In the genomic region with DNA sequence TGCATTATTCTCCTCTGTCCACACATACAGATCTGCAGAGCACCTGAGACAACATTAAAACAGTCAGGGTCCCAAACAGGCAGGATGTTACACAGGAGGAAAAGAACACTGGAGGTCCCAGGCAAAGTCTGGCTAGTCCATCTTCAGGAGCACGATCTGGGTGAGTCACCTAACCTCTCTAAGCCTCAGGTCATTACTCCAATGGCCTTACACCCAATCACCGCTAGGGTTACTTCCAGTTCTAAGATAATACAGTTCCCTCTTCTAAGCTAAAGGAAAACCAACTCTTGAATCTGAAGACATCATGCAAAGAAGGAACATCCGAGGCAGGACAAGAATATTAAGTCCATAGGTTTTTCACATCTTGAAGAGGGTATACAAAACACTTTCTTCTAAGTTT, we compare ENCODE assay signal across 12 cellular contexts. TPM values are rescaled to one million over a fixed set of nuclear protein-coding genes. Genes with fewer than 3 reads are reported as not detected.
DNase-seq lines count a peak whose midpoint lies in the region; ATAC-seq and TF ChIP-seq lines count a peak whose summit lies in the region.
"Had no signal": no experiment of that assay in that cellular context is flagged by ENCODE, and none has a peak within 500 bp of the region (broad histone marks: within the 10 kb centered on the region; RNA-seq: fewer than 3 reads in every experiment).

No MANE protein-coding gene starts in this region.

- H4K8ac ChIP-seq in trophoblast cell (ENCODE audit: low read depth, low read length) (no peak overlapping the region), neuronal stem cell (ENCODE audit: low read depth, low read length) (no peak overlapping the region)

- POLR2A ChIA-PET in Panc1 (lab: Charles Lee), result no interaction called here

- H3K9ac ChIP-seq in trophoblast cell (ENCODE audit: low read length) (no peak overlapping the region), neuronal stem cell (ENCODE audit: low read depth, low read length, poor library complexity) (no peak overlapping the region)
- H3K9ac ChIP-seq: GM23248 had no signal

- H3K27ac ChIP-seq in Panc1 (ENCODE audit: low read length) (no peak overlapping the region), trophoblast cell (ENCODE audit: low read depth, low read length) (peak overlapping the region; percentile 14), neuronal stem cell (replicated peaks; ENCODE audit: low read length) (no peak overlapping the region)
- H3K27ac ChIP-seq: GM23248 had no signal

- H3K27me3 ChIP-seq in H7 (ENCODE audit: control insufficient read depth, insufficient read depth, low read length), result no peaks in the 10 kb centered on the region
- H3K27me3 ChIP-seq in Panc1 (ENCODE audit: control insufficient read depth, insufficient read depth, low read length), result no peaks in the 10 kb centered on the region
- no peaks in the 10 kb centered on the region for H3K27me3 ChIP-seq in trophoblast cell (ENCODE audit: insufficient read depth, low read length)
- no peaks in the 10 kb centered on the region for H3K27me3 ChIP-seq in neuronal stem cell (ENCODE audit: control insufficient read depth in 3 of 3, insufficient read depth in 3 of 3, low read depth in 1 of 3, low read length in 3 of 3)

- no CpG with 5 or more reads among the region's 3 CpGs for WGBS in trophoblast cell (ENCODE audit: extremely low coverage, insufficient coverage, insufficient read length)
- no CpG with 5 or more reads among the region's 3 CpGs for WGBS in neuronal stem cell (ENCODE audit: extremely low coverage in 2 of 2, insufficient read length in 2 of 2, insufficient replicate concordance in 1 of 2), 2 donors

- CTCF ChIA-PET in Panc1 (lab: Charles Lee), result no interaction called here

- H3K4me2 ChIP-seq in trophoblast cell (ENCODE audit: low read length) (no peak overlapping the region), neuronal stem cell (ENCODE audit: insufficient read depth, low read length, poor library complexity, severe bottlenecking) (no peak overlapping the region)

- H2AFZ ChIP-seq in trophoblast cell (ENCODE audit: insufficient read depth, low read length, poor library complexity) (no peak overlapping the region), neuronal stem cell (ENCODE audit: low read length) (no peak overlapping the region)
- H2AFZ ChIP-seq: GM23248 had no signal

- H2BK12ac ChIP-seq in trophoblast cell (ENCODE audit: low read length) (no peak overlapping the region), neuronal stem cell (ENCODE audit: low read length) (no peak overlapping the region)

- no peaks in the 10 kb centered on the region for H3K9me3 ChIP-seq in Panc1 (ENCODE audit: control insufficient read depth, insufficient read depth, low read depth, low read length)
- H3K9me3 ChIP-seq in trophoblast cell (ENCODE audit: insufficient read depth, low read depth, low read length), result no peaks in the 10 kb centered on the region
- no peaks in the 10 kb centered on the region for H3K9me3 ChIP-seq in neuronal stem cell (replicated peaks in 1 of 2; ENCODE audit: control insufficient read depth in 2 of 2, insufficient read depth in 1 of 2, low read depth in 1 of 2, low read length in 2 of 2)

- no peak; the same call in 1 of the 2 replicates for TF ChIP-seq CTCF in Panc1 (IDR thresholded peaks at IDR 0.05)

- peak; percentile 68; the same call in 1 of the 2 replicates for ATAC-seq in Panc1
- ATAC-seq in GM18519 (IDR thresholded peaks at IDR 0.05; ENCODE audit: low FRiP score, unreplicated experiment), result no peak

- H3K23ac ChIP-seq in trophoblast cell (ENCODE audit: low read length) (no peak overlapping the region), neuronal stem cell (ENCODE audit: low read depth, low read length, poor library complexity) (no peak overlapping the region)

- H2BK120ac ChIP-seq in trophoblast cell (ENCODE audit: insufficient read depth, low read length, poor library complexity) (no peak overlapping the region), neuronal stem cell (ENCODE audit: low read depth, low read length) (no peak overlapping the region)

- BruUV-seq in Panc1 (replicated peaks; lab: Mats Ljungman, UMichigan), result no TSS peak

- H3K14ac ChIP-seq in trophoblast cell (ENCODE audit: low read length), result no peak overlapping the region
- H3K14ac ChIP-seq in neuronal stem cell (ENCODE audit: low read length), result no peak overlapping the region

- H2AK5ac ChIP-seq in trophoblast cell (ENCODE audit: low read length) (no peak overlapping the region), neuronal stem cell (ENCODE audit: low read depth, low read length) (no peak overlapping the region)

- H3K4me1 ChIP-seq in Panc1 (ENCODE audit: control insufficient read depth, insufficient read depth, low read length) (no peaks in the 10 kb centered on the region), trophoblast cell (ENCODE audit: control insufficient read depth in 1 of 2, insufficient read depth in 2 of 2, low read length in 2 of 2) (peaks cover 11 to 20% of the 10 kb centered on the region in 2 experiments), neuronal stem cell (ENCODE audit: control insufficient read depth in 2 of 2, insufficient read depth in 1 of 2, low read depth in 1 of 2, low read length in 2 of 2) (no peaks in the 10 kb centered on the region)

- H3K79me2 ChIP-seq in trophoblast cell (ENCODE audit: control insufficient read depth, insufficient read depth, low read length, poor library complexity), result no peaks in the 10 kb centered on the region

- H3K36me3 ChIP-seq in H7 (replicated peaks; ENCODE audit: control insufficient read depth, insufficient read depth, low read length) (peaks cover 9% of the 10 kb centered on the region), Panc1 (ENCODE audit: control insufficient read depth, insufficient read depth, low read length) (peaks cover 4% of the 10 kb centered on the region), trophoblast cell (ENCODE audit: control insufficient read depth in 1 of 2, insufficient read depth in 2 of 2, low read length in 2 of 2) (peaks cover 16 to 37% of the 10 kb centered on the region in 2 experiments), neuronal stem cell (replicated peaks in 1 of 2; ENCODE audit: control insufficient read depth in 2 of 2, insufficient read depth in 2 of 2, low read length in 2 of 2) (peaks cover 23 to 90% of the 10 kb centered on the region in 2 donors)

- in situ Hi-C loops in Panc1 (cut with HindIII; ENCODE audit: low pct_unique_long_range_greater_than_20kb, low sequenced_read_pairs), result no loop called here

- DNase-seq in H7 (peak; percentile 56), Panc1 (ENCODE audit: low read depth, low spot score) (no peak), epidermal melanocyte (ENCODE audit: insufficient read length, low spot score) (peak; percentile 10), trophoblast cell (peak; percentile 46 to 74), GDM1 (lab: John Stamatoyannopoulos, UW) (no peak), neuronal stem cell (ENCODE audit: low spot score) (no peak)
- no peak for DNase-seq in activated effector memory CD4-positive, alpha-beta T cell treated with anti-CD3 and anti-CD28 coated beads, Interleukin-2, amount 50 U/mL, for 16 hours
- DNase-seq: anterior cingulate cortex, GM23248, NCI-H2227 treated with DMSO at 0.1 percent for 48 hours, Right ventricle myocardium superior had no signal

- H2BK5ac ChIP-seq in trophoblast cell (ENCODE audit: low read depth, low read length, poor library complexity) (no peak overlapping the region), neuronal stem cell (ENCODE audit: low read length) (no peak overlapping the region)

- no peak overlapping the region for H3K18ac ChIP-seq in trophoblast cell (ENCODE audit: low read length)
- H3K18ac ChIP-seq in neuronal stem cell (ENCODE audit: low read length), result no peak overlapping the region

- H4K91ac ChIP-seq in trophoblast cell (ENCODE audit: low read depth, low read length), result no peak overlapping the region
- H4K91ac ChIP-seq in neuronal stem cell (ENCODE audit: low read depth, low read length, poor library complexity), result no peak overlapping the region

- intact Hi-C loops in Panc1 (cut with micrococcal nuclease; ENCODE audit: unreplicated experiment), result no loop called here

- no peak overlapping the region for H2BK15ac ChIP-seq in neuronal stem cell (ENCODE audit: low read length)

- H3K4me3 ChIP-seq in H7 (ENCODE audit: insufficient read depth, low read depth, low read length) (no peak overlapping the region), Panc1 (ENCODE audit: low read depth in 2 of 2, low read length in 2 of 2) (no peak overlapping the region), trophoblast cell (ENCODE audit: low read depth, low read length) (no peak overlapping the region), neuronal stem cell (ENCODE audit: low read length in 2 of 2) (no peak overlapping the region)
- H3K4me3 ChIP-seq: GM23248 had no signal

- no peak overlapping the region for H4K12ac ChIP-seq in trophoblast cell (ENCODE audit: low read depth, low read length)

- H3K4ac ChIP-seq in trophoblast cell (ENCODE audit: low read depth, low read length) (no peak overlapping the region), neuronal stem cell (ENCODE audit: low read length) (no peak overlapping the region)

- H3K79me1 ChIP-seq in trophoblast cell (ENCODE audit: low read length) (no peaks in the 10 kb centered on the region), neuronal stem cell (ENCODE audit: low read depth, low read length) (peaks cover 2% of the 10 kb centered on the region)

RNA-seq across cellular contexts. Expression of a gene that starts 24.5 kb away (rescaled TPM):
- 26.7 and 27.2 TPM in 2 replicates for total RNA-seq in H7 (2014; rRNA removed; shearing (Covaris generic))
- total RNA-seq in Panc1 (2021; ENCODE audit: unreplicated experiment), result 52.0 TPM
- polyA plus RNA-seq in Panc1 (2012; ENCODE audit: insufficient read length), result 64.3 TPM
- 50.2 and 51.2 TPM in 2 replicates for polyA plus RNA-seq in trophoblast cell (2013)
- 23.2 TPM for polyA plus RNA-seq in neuronal stem cell (2013, experiment 1 of 2)
- polyA plus RNA-seq in neuronal stem cell (2013, experiment 2 of 2), result 24.0 TPM

RNA-seq across cellular contexts. Expression of a gene that starts 46.4 kb away (rescaled TPM):
- 108 and 170 TPM in 2 replicates for total RNA-seq in H7 (2014; rRNA removed; shearing (Covaris generic))
- total RNA-seq in Panc1 (2021; ENCODE audit: unreplicated experiment), result 93.7 TPM
- polyA plus RNA-seq in Panc1 (2012; ENCODE audit: insufficient read length), result 172 TPM
- 143 and 144 TPM in 2 replicates for polyA plus RNA-seq in trophoblast cell (2013)
- 169 TPM for polyA plus RNA-seq in neuronal stem cell (2013, experiment 1 of 2)
- polyA plus RNA-seq in neuronal stem cell (2013, experiment 2 of 2), result 171 TPM

RNA-seq across cellular contexts. Expression of a gene that starts 46.8 kb away (rescaled TPM):
- 35.6 and 38.5 TPM in 2 replicates for total RNA-seq in H7 (2014; rRNA removed; shearing (Covaris generic))
- 22.4 TPM for total RNA-seq in Panc1 (2021; ENCODE audit: unreplicated experiment)
- polyA plus RNA-seq in Panc1 (2012; ENCODE audit: insufficient read length), result 30.5 TPM
- 12.7 and 14.0 TPM in 2 replicates for polyA plus RNA-seq in trophoblast cell (2013)
- 23.3 TPM for polyA plus RNA-seq in neuronal stem cell (2013, experiment 1 of 2)
- 23.0 TPM for polyA plus RNA-seq in neuronal stem cell (2013, experiment 2 of 2)

Comparison
In these comparisons a context has a peak if more than half of its experiments do, and no peak if none do; other contexts are left out.
1. DNase-seq: peak in H7 (single experiment), epidermal melanocyte (single experiment) and trophoblast cell (2 of 2); none in Panc1 (single experiment), GDM1 (single experiment), neuronal stem cell (single experiment) and activated effector memory CD4-positive, alpha-beta T cell treated with anti-CD3 and anti-CD28 coated beads, Interleukin-2, amount 50 U/mL, for 16 hours (single experiment).